In the genomic region with DNA sequence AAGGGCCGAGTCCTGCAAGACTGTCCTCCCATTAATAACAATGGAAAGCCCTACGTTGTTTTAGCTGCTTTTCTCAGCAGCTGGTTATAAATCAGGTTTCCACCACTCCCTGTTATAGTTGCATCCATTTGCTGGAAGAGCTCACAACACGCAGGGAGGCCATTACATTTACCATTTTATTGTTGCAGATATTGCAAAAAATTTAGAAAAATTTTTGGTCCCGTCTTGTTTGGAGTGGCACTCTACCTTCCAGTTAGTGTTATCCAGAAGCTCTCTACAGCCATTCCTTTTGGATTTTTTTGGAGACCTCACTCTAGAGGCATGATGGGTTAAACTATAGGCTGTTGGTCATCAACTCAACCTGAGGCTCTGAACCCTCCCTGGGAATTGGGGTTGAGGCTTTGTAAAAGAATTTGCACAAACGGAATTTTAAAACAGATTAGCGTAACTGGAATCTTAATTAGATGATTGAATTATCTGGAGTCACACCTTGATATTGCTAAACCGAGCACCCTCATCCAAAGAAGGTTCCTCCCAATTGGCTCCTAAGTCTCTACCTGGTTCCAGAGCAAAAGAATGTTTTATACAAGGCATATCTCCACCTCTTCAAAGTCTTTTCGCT, we compare ENCODE assay signal across 1 cellular context.
TF ChIP-seq lines count a peak whose summit lies in the region.

No MANE protein-coding gene starts in this region.

TF ChIP-seq in A549, 52 proteins besides CTCF, POLR2A, EP300 and RAD21:
- TF ChIP-seq PHF8 (IDR thresholded peaks at IDR 0.05; ENCODE audit: borderline replicate concordance, low read depth) (no peak), GATA3 (IDR thresholded peaks at IDR 0.05; ENCODE audit: borderline replicate concordance) (peak; percentile 43; the same call in 1 of the 2 replicates), FOXS1 (CRISPR knock-in tag; IDR thresholded peaks at IDR 0.05) (no peak), BCL3 (IDR thresholded peaks at IDR 0.05) (0 out of 3 replicates have a peak, but pooled peaks have one; percentile 28), TFCP2L1 (CRISPR knock-in tag; IDR thresholded peaks at IDR 0.05) (peak; percentile 89)
- TF ChIP-seq, protein P1, sequence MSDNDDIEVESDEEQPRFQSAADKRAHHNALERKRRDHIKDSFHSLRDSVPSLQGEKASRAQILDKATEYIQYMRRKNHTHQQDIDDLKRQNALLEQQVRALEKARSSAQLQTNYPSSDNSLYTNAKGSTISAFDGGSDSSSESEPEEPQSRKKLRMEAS (IDR thresholded peaks at IDR 0.05): peak; percentile 28; the same call in 1 of the 2 replicates
